Comparison of ENCODE assay signal across 15 cellular contexts in the genomic region with DNA sequence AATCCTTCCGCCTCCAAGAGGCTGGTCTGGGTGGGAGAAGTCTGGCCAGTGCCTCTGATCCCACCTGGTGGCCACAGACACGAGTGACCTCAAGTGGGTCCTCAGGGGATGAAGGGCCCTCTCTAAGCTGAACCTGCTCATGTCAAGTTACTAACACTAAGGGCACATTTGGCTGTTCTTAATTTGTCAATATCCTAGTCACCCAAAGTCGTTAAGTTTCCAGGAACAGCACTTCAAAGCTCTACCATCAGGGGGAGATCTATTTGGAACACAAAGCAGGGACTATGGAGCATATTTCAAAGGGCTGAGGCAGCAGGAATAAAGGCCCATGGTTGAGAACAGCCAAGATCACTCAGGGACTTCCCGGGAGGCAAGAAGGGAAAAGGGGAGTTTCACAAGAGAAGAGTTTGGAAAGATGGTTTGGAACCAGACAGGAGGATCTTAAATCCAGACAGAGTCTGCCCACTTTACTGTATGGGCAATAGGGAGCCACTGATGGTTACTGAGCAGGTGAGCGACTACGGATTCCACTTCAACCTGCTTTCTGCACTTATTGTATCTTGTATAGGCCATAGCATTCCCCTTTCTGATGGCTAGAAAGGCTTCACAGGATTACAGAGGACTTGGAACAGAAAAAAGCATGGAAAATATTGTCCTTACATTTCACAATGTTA. TPM values are rescaled to one million over a fixed set of nuclear protein-coding genes. Genes with fewer than 3 reads are reported as not detected.
DNase-seq lines count a peak whose midpoint lies in the region; ATAC-seq and TF ChIP-seq lines count a peak whose summit lies in the region.
"Had no signal": no experiment of that assay in that cellular context is flagged by ENCODE, and none has a peak within 500 bp of the region (broad histone marks: within the 10 kb centered on the region; RNA-seq: fewer than 3 reads in every experiment).

No MANE protein-coding gene starts in this region.

- intact Hi-C loops in Caco-2 (cut with micrococcal nuclease; ENCODE audit: unreplicated experiment), result no loop called here
- intact Hi-C loops in body of pancreas (cut with DNase I), result no loop called here

- no peak overlapping the region for H3K27ac ChIP-seq in body of pancreas
- H3K27ac ChIP-seq: left lung, prostate gland, SK-N-MC, tibial artery had no signal

- no peaks in the 10 kb centered on the region for H3K9me3 Mint-ChIP-seq in Caco-2 (ENCODE audit: unreplicated experiment)
- H3K9me3 Mint-ChIP-seq: activated naive CD8-positive, alpha-beta T cell treated with anti-CD3 and anti-CD28 coated beads for 36 hours had no signal

- POLR2A ChIA-PET in Caco-2 (lab: Charles Lee), result no interaction called here

- H3K36me3 Mint-ChIP-seq in Caco-2 (ENCODE audit: insufficient read depth, unreplicated experiment), result no peaks in the 10 kb centered on the region
- H3K36me3 Mint-ChIP-seq: activated naive CD8-positive, alpha-beta T cell treated with anti-CD3 and anti-CD28 coated beads for 36 hours had no signal

- H3K27ac Mint-ChIP-seq in Caco-2 (ENCODE audit: unreplicated experiment), result no peak overlapping the region
- H3K27ac Mint-ChIP-seq: activated naive CD8-positive, alpha-beta T cell treated with anti-CD3 and anti-CD28 coated beads for 36 hours had no signal

- no peak for ATAC-seq in GM19397 (IDR thresholded peaks at IDR 0.05; ENCODE audit: unreplicated experiment)
- no peak for ATAC-seq in left lobe of liver
- no peak for ATAC-seq in body of pancreas
- ATAC-seq: left lung had no signal

- H3K9me3 ChIP-seq in Caco-2, result no peaks in the 10 kb centered on the region
- no peaks in the 10 kb centered on the region for H3K9me3 ChIP-seq in body of pancreas
- H3K9me3 ChIP-seq: left lung, prostate gland, tibial artery had no signal

- H3K36me3 ChIP-seq in Caco-2 (ENCODE audit: control insufficient read depth, insufficient read depth, low read length) (no peaks in the 10 kb centered on the region), body of pancreas (replicated peaks in 1 of 2; ENCODE audit: insufficient read depth in 1 of 2, low read depth in 2 of 2) (no peaks in the 10 kb centered on the region)
- H3K36me3 ChIP-seq: left lung, prostate gland, tibial artery had no signal

- CTCF ChIA-PET in Caco-2 (lab: Charles Lee), result interaction anchor here (0.9 to 1.5 kb wide), 3 partner anchors 14 to 93 kb away, joined by 3 to 5 read pairs (median 5); partner anchors contain the start of gene OXTR

- no peaks in the 10 kb centered on the region for H3K27me3 Mint-ChIP-seq in Caco-2 (ENCODE audit: insufficient read depth, unreplicated experiment)
- H3K27me3 Mint-ChIP-seq: activated naive CD8-positive, alpha-beta T cell treated with anti-CD3 and anti-CD28 coated beads for 36 hours had no signal

- WGBS in body of pancreas, 2 donors, result 60 to 68% methylated on average over 6 of the region's 6 CpGs

- H3K4me1 ChIP-seq in Caco-2 (no peaks in the 10 kb centered on the region; the same call in 1 of the 2 replicates), body of pancreas (no peaks in the 10 kb centered on the region)
- H3K4me1 ChIP-seq: left lung, prostate gland, tibial artery had no signal

- no peaks in the 10 kb centered on the region for H3K27me3 ChIP-seq in Caco-2 (replicated peaks; ENCODE audit: control insufficient read depth, insufficient read depth, low read length)
- no peaks in the 10 kb centered on the region for H3K27me3 ChIP-seq in body of pancreas
- H3K27me3 ChIP-seq: left lung, tibial artery had no signal

- DNase-seq in Caco-2 (peak; percentile 13 to 37), HFF-Myc (ENCODE audit: extremely low read depth, low read depth) (no peak), iPS-NIHi7 (ENCODE audit: extremely low spot score) (peak; percentile 52), ecto neural progenitor cell (ENCODE audit: low spot score) (no peak), left lobe of liver (ENCODE audit: low spot score) (no peak), body of pancreas (no peak)
- DNase-seq: activated CD4-positive, alpha-beta T cell treated with anti-CD3 and anti-CD28 coated beads, Interleukin-2, amount 50 U/mL, for 48 hours; activated naive CD8-positive, alpha-beta T cell treated with anti-CD3 and anti-CD28 coated beads for 36 hours; left lung had no signal

- TF ChIP-seq POLR2A in body of pancreas (IDR thresholded peaks at IDR 0.05), result no peak

- H3K4me1 Mint-ChIP-seq in Caco-2 (ENCODE audit: low read depth, unreplicated experiment), result no peaks in the 10 kb centered on the region
- H3K4me1 Mint-ChIP-seq: activated naive CD8-positive, alpha-beta T cell treated with anti-CD3 and anti-CD28 coated beads for 36 hours had no signal

- no TSS peak for BruUV-seq in Caco-2 (replicated peaks; lab: Mats Ljungman, UMichigan)

- H3K4me3 Mint-ChIP-seq in Caco-2 (ENCODE audit: unreplicated experiment), result no peak overlapping the region
- H3K4me3 Mint-ChIP-seq: activated naive CD8-positive, alpha-beta T cell treated with anti-CD3 and anti-CD28 coated beads for 36 hours had no signal

- TF ChIP-seq CTCF in Caco-2 (IDR thresholded peaks at IDR 0.05; ENCODE audit: insufficient read depth in 1 of 2, low read depth in 1 of 2, low read length in 1 of 2, severe bottlenecking in 1 of 2, unreplicated experiment in 1 of 2), result peak in 1 of 2 experiments; percentile 44
- TF ChIP-seq CTCF in HFF-Myc (IDR thresholded peaks at IDR 0.05; ENCODE audit: low read depth, low read length, missing control alignments), result peak; percentile 37
- TF ChIP-seq CTCF in WI38 (IDR thresholded peaks at IDR 0.05; ENCODE audit: low read depth, low read length), result peak; percentile 43
- TF ChIP-seq CTCF in body of pancreas (IDR thresholded peaks at IDR 0.05), result peak in 1 of 7 experiments; percentile 4

- H3K4me3 ChIP-seq in Caco-2 (ENCODE audit: low read depth, low read length) (no peak overlapping the region), HFF-Myc (replicated peaks; ENCODE audit: low read depth, low read length) (no peak overlapping the region), WI38 (ENCODE audit: low read depth, low read length) (no peak overlapping the region), body of pancreas (no peak overlapping the region)
- H3K4me3 ChIP-seq: left lung, prostate gland, SK-N-MC, tibial artery had no signal

RNA-seq across cellular contexts. Expression of gene OXTR, which starts 13.7 kb away (rescaled TPM):
- total RNA-seq in Caco-2 (2022) (3.9 and 4.6 TPM in 2 replicates), left lobe of liver (0.05 TPM), body of pancreas (under 1 TPM in 1 of 2 donors, not detected in 1; 0.33 TPM)

RNA-seq across cellular contexts. Expression of gene CAV3, which starts 22.1 kb away (rescaled TPM):
- total RNA-seq in Caco-2 (2022), result not detected in 2 replicates
- total RNA-seq in left lobe of liver, result not detected
- not detected for total RNA-seq in body of pancreas
- total RNA-seq: activated naive CD8-positive, alpha-beta T cell treated with anti-CD3 and anti-CD28 coated beads for 36 hours; Daoy had no signal

Comparison
In these comparisons a context has a peak if more than half of its experiments do, and no peak if none do; other contexts are left out.
1. DNase-seq: peak in Caco-2 (2 of 2) and iPS-NIHi7 (single experiment); none in HFF-Myc (single experiment), ecto neural progenitor cell (single experiment), left lobe of liver (single experiment) and body of pancreas (0 of 4).